ENCODE assay signal across 21 cellular contexts in the genomic region with DNA sequence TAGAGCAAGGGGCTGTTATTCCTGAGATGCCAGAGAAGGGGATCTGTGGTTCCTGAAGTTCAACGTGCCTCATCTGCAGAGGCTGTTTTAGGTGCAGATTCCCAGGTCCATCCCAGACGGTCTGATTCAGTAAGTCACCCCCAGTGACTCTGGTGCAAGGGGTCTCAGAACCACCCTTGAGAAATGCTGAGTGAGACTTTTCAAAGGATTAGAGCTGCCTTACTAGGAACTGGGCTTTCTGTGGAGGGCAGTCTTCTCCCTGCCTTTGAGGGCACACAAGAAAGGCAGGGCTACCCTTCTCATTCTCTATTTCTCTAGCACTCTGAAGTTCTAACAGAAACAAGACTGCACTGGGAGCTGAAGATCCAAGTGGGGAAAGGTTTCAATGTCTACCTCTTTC.
DNase-seq lines count a peak whose midpoint lies in the region; ATAC-seq, FAIRE-seq and TF ChIP-seq lines count a peak whose summit lies in the region.
"Had no signal": no experiment of that assay in that cellular context is flagged by ENCODE, and none has a peak within 500 bp of the region (broad histone marks: within the 10 kb centered on the region; RNA-seq: fewer than 3 reads in every experiment).

No MANE protein-coding gene starts in this region.

- H3K27ac Mint-ChIP-seq in activated CD8-positive, alpha-beta T cell treated with anti-CD3 and anti-CD28 coated beads, Interleukin-2, amount 10 ng/mL, durations not matched to agents 7 days and 5 days: no peak overlapping the region
- no peak overlapping the region for H3K27ac Mint-ChIP-seq in activated CD8-positive, alpha-beta T cell treated with anti-CD3 and anti-CD28 coated beads for 36 hours
- H3K27ac Mint-ChIP-seq: CD4-positive, alpha-beta memory T cell; HFFc6 had no signal

- 31% methylated on average over 2 of the region's 2 CpGs; no CpG with 5 or more reads in 1 of the 2 experiments for WGBS in IMR-90 (ENCODE audit: extremely low coverage in 2 of 2, insufficient read length in 1 of 2), 2 experiments
- 0% methylated on average over 2 of the region's 2 CpGs for WGBS in K562 (ENCODE audit: insufficient coverage, low coverage, missing lambda C conversion rate)

- no peak overlapping the region for H4K8ac ChIP-seq in IMR-90 (ENCODE audit: low read depth in 2 of 2, low read length in 2 of 2)

- H3K4me1 ChIP-seq in IMR-90 (ENCODE audit: control insufficient read depth, insufficient read depth, low read length) (no peaks in the 10 kb centered on the region), K562 (replicated peaks in 1 of 2; ENCODE audit: control insufficient read depth in 2 of 2, insufficient read depth in 2 of 2, low read length in 2 of 2) (peaks cover 0 to 16% of the 10 kb centered on the region in 2 experiments; a peak in 2 of 5 replicates)
- H3K4me1 ChIP-seq: HAP-1 had no signal

- no peaks in the 10 kb centered on the region for H3K9me3 Mint-ChIP-seq in activated CD8-positive, alpha-beta T cell treated with anti-CD3 and anti-CD28 coated beads, Interleukin-2, amount 10 ng/mL, durations not matched to agents 7 days and 5 days (ENCODE audit: insufficient read depth)
- H3K9me3 Mint-ChIP-seq in activated CD8-positive, alpha-beta T cell treated with anti-CD3 and anti-CD28 coated beads for 36 hours: no peaks in the 10 kb centered on the region
- H3K9me3 Mint-ChIP-seq: CD4-positive, alpha-beta memory T cell; HFFc6 had no signal

- no peak overlapping the region for H3K23ac ChIP-seq in IMR-90 (ENCODE audit: low read depth, low read length)

- peaks cover 4% of the 10 kb centered on the region for H3K27me3 Mint-ChIP-seq in activated CD8-positive, alpha-beta T cell treated with anti-CD3 and anti-CD28 coated beads, Interleukin-2, amount 10 ng/mL, durations not matched to agents 7 days and 5 days (ENCODE audit: low read depth)
- peaks cover 2% of the 10 kb centered on the region for H3K27me3 Mint-ChIP-seq in activated CD8-positive, alpha-beta T cell treated with anti-CD3 and anti-CD28 coated beads for 36 hours

- FAIRE-seq in K562 (lab: Jason Lieb, UNC): no peak
- FAIRE-seq: A204.1, G401.6, GM12892, H54 had no signal

- H2BK20ac ChIP-seq in IMR-90 (ENCODE audit: low read depth, low read length): no peak overlapping the region

- no peak overlapping the region for H2AK5ac ChIP-seq in IMR-90 (ENCODE audit: low read depth, low read length)

- no peaks in the 10 kb centered on the region for H3K79me1 ChIP-seq in IMR-90 (ENCODE audit: low read depth in 1 of 2, low read length in 2 of 2)

- H3K56ac ChIP-seq in IMR-90 (ENCODE audit: extremely low read depth, insufficient read depth, low read length): no peak overlapping the region

- H4K5ac ChIP-seq in IMR-90 (ENCODE audit: low read depth, low read length): no peak overlapping the region

- no peak for TF ChIP-seq EP300 in K562 (IDR thresholded peaks at IDR 0.05; ENCODE audit: low read length)

- H4K20me1 ChIP-seq in IMR-90 (ENCODE audit: insufficient read depth, low read length) (no peaks in the 10 kb centered on the region), K562 (replicated peaks; ENCODE audit: control insufficient read depth, insufficient read depth, low read length) (0 out of 2 replicates have a peak, but pooled peaks cover 4% of the 10 kb centered on the region)

- TF ChIP-seq CTCF in activated CD8-positive, alpha-beta T cell treated with anti-CD3 and anti-CD28 coated beads for 36 hours (IDR thresholded peaks at IDR 0.05): no peak
- TF ChIP-seq CTCF in IMR-90 (conservative IDR thresholded peaks at IDR 0.05; ENCODE audit: low read depth, low read length) (no peak), K562 (IDR thresholded peaks at IDR 0.05 in 2 of 3, conservative IDR thresholded peaks at IDR 0.05 in 1 of 3; ENCODE audit: insufficient read depth in 2 of 3, low read depth in 1 of 3, low read length in 3 of 3) (no peak), coronary artery (IDR thresholded peaks at IDR 0.05) (no peak)

- H2AK9ac ChIP-seq in IMR-90 (replicated peaks; ENCODE audit: low read depth, low read length, poor library complexity): no peak overlapping the region

- TF ChIP-seq POLR2A in IMR-90 (IDR thresholded peaks at IDR 0.05; ENCODE audit: low read depth, low read length) (no peak), K562 (conservative IDR thresholded peaks at IDR 0.05) (no peak)

- H2AFZ ChIP-seq in IMR-90 (replicated peaks; ENCODE audit: low read length, poor library complexity) (no peak overlapping the region), K562 (ENCODE audit: low read depth, low read length) (no peak overlapping the region)

- H3K27me3 ChIP-seq in IMR-90 (ENCODE audit: control insufficient read depth, insufficient read depth, low read length) (peaks cover 20% of the 10 kb centered on the region), K562 (ENCODE audit: control insufficient read depth in 2 of 2, insufficient read depth in 2 of 2, low read length in 2 of 2) (peaks cover 3 to 10% of the 10 kb centered on the region in 2 experiments; a peak in 3 of 5 replicates)

- POLR2A ChIA-PET in activated CD8-positive, alpha-beta T cell treated with anti-CD3 and anti-CD28 coated beads, Interleukin-2, amount 10 ng/mL, durations not matched to agents 7 days and 5 days (lab: Charles Lee): no interaction called here
- POLR2A ChIA-PET in activated CD8-positive, alpha-beta T cell treated with anti-CD3 and anti-CD28 coated beads for 36 hours (lab: Charles Lee): no interaction called here
- POLR2A ChIA-PET in IMR-90 (lab: Charles Lee; ENCODE audit: unreplicated experiment) (no interaction called here), K562 (lab: Yijun Ruan, JAX) (no interaction called here)

- DNase-seq in activated CD8-positive, alpha-beta T cell treated with anti-CD3 and anti-CD28 coated beads, Interleukin-2, amount 10 ng/mL, durations not matched to agents 7 days and 5 days: peak; percentile 6
- DNase-seq in activated CD8-positive, alpha-beta T cell treated with anti-CD3 and anti-CD28 coated beads for 36 hours: no peak
- DNase-seq in IMR-90: no peak
- no peak for DNase-seq in K562 (ENCODE audit: extremely low read depth in 1 of 4, low spot score in 3 of 4)
- no peak for DNase-seq in RPMI8226
- DNase-seq in coronary artery (ENCODE audit: low spot score): no peak
- DNase-seq: ACHN; C1 segment of cervical spinal cord; Calu3; CD4-positive, alpha-beta memory T cell; COR-L47; DMS53; DMS79 treated with DMSO at 0.1 percent for 48 hours; GOT3; HFFc6 had no signal

- H3K79me2 ChIP-seq in K562 (ENCODE audit: control insufficient read depth, insufficient read depth, low read length): no peaks in the 10 kb centered on the region

- H3K4me1 Mint-ChIP-seq in activated CD8-positive, alpha-beta T cell treated with anti-CD3 and anti-CD28 coated beads, Interleukin-2, amount 10 ng/mL, durations not matched to agents 7 days and 5 days (ENCODE audit: low read depth): peaks cover 3% of the 10 kb centered on the region
- H3K4me1 Mint-ChIP-seq in activated CD8-positive, alpha-beta T cell treated with anti-CD3 and anti-CD28 coated beads for 36 hours (ENCODE audit: low read depth): no peaks in the 10 kb centered on the region
- H3K4me1 Mint-ChIP-seq: CD4-positive, alpha-beta memory T cell had no signal

- dilution Hi-C loops in IMR-90 (cut with HindIII; ENCODE audit: low sequenced_read_pairs, unreplicated experiment): no loop called here

- no peaks in the 10 kb centered on the region for H3K36me3 Mint-ChIP-seq in activated CD8-positive, alpha-beta T cell treated with anti-CD3 and anti-CD28 coated beads, Interleukin-2, amount 10 ng/mL, durations not matched to agents 7 days and 5 days (ENCODE audit: low read depth)
- H3K36me3 Mint-ChIP-seq in activated CD8-positive, alpha-beta T cell treated with anti-CD3 and anti-CD28 coated beads for 36 hours (ENCODE audit: low read depth): no peaks in the 10 kb centered on the region
- H3K36me3 Mint-ChIP-seq: CD4-positive, alpha-beta memory T cell had no signal

- H3K27ac ChIP-seq in IMR-90 (ENCODE audit: insufficient read depth, low read length) (no peak overlapping the region), K562 (ENCODE audit: extremely low read depth, low read depth, low read length) (no peak overlapping the region), coronary artery (no peak overlapping the region)
- H3K27ac ChIP-seq: 22Rv1 had no signal

- H3K9ac ChIP-seq in IMR-90 (ENCODE audit: low read depth, low read length): no peak overlapping the region
- no peak overlapping the region for H3K9ac ChIP-seq in K562 (ENCODE audit: insufficient read depth in 1 of 2, low read depth in 2 of 2, low read length in 2 of 2)

- no peak overlapping the region for H3K4ac ChIP-seq in IMR-90 (ENCODE audit: low read depth, low read length)

- H3K9me1 ChIP-seq in IMR-90 (ENCODE audit: insufficient read depth, low read length): no peaks in the 10 kb centered on the region
- H3K9me1 ChIP-seq in K562 (ENCODE audit: control insufficient read depth, insufficient read depth, low read length): no peaks in the 10 kb centered on the region

- CTCF ChIA-PET in activated CD8-positive, alpha-beta T cell treated with anti-CD3 and anti-CD28 coated beads, Interleukin-2, amount 10 ng/mL, durations not matched to agents 7 days and 5 days (lab: Charles Lee): no interaction called here
- CTCF ChIA-PET in activated CD8-positive, alpha-beta T cell treated with anti-CD3 and anti-CD28 coated beads for 36 hours (lab: Charles Lee): interaction anchor here (1.2 kb wide), 1 partner anchor 100 kb away, joined by 3 read pairs; no protein-coding TSS in a partner anchor
- CTCF ChIA-PET in IMR-90 (lab: Yijun Ruan, JAX): no interaction called here
- CTCF ChIA-PET in K562 (lab: Yijun Ruan, JAX; ENCODE audit: low intra/inter-chr PET ratio): no interaction called here

- intact Hi-C loops in activated CD8-positive, alpha-beta T cell treated with anti-CD3 and anti-CD28 coated beads for 36 hours (cut with micrococcal nuclease): loop anchor here (10.0 kb wide), 2 partner anchors 433 to 643 kb away; no protein-coding TSS in a partner anchor
- intact Hi-C loops in IMR-90 (cut with micrococcal nuclease): loop anchor here (5.0 kb wide), 1 partner anchor 490 kb away; no protein-coding TSS in a partner anchor
- intact Hi-C loops in K562 (cut with micrococcal nuclease): loop anchor here (5.0 kb wide), 1 partner anchor 495 kb away; no protein-coding TSS in a partner anchor

- H3K9me3 ChIP-seq in IMR-90 (ENCODE audit: control insufficient read depth, insufficient read depth, low read length) (no peaks in the 10 kb centered on the region), K562 (replicated peaks; ENCODE audit: control insufficient read depth, insufficient read depth, low read depth, low read length) (no peaks in the 10 kb centered on the region)
- H3K9me3 ChIP-seq: HAP-1 had no signal

- H3K4me3 ChIP-seq in IMR-90 (ENCODE audit: insufficient read depth, low read depth, low read length) (no peak overlapping the region), K562 (no peak overlapping the region), coronary artery (no peak overlapping the region)
- H3K4me3 ChIP-seq: HAP-1 had no signal

- H3K36me3 ChIP-seq in IMR-90 (ENCODE audit: control insufficient read depth, insufficient read depth, low read length): no peaks in the 10 kb centered on the region
- H3K36me3 ChIP-seq in K562 (ENCODE audit: control insufficient read depth, insufficient read depth, low read length): no peaks in the 10 kb centered on the region
- H3K36me3 ChIP-seq: HAP-1 had no signal

- H3K4me3 Mint-ChIP-seq in activated CD8-positive, alpha-beta T cell treated with anti-CD3 and anti-CD28 coated beads, Interleukin-2, amount 10 ng/mL, durations not matched to agents 7 days and 5 days: no peak overlapping the region
- no peak overlapping the region for H3K4me3 Mint-ChIP-seq in activated CD8-positive, alpha-beta T cell treated with anti-CD3 and anti-CD28 coated beads for 36 hours
- H3K4me3 Mint-ChIP-seq: CD4-positive, alpha-beta memory T cell; HFFc6 had no signal

- no peak overlapping the region for H2BK5ac ChIP-seq in IMR-90 (ENCODE audit: low read depth, low read length, poor library complexity, severe bottlenecking)

- no peak overlapping the region for H2BK15ac ChIP-seq in IMR-90 (ENCODE audit: low read depth, low read length)

- no peak for ATAC-seq in activated CD8-positive, alpha-beta T cell treated with anti-CD3 and anti-CD28 coated beads, Interleukin-2, amount 10 ng/mL, durations not matched to agents 7 days and 5 days
- ATAC-seq in activated CD8-positive, alpha-beta T cell treated with anti-CD3 and anti-CD28 coated beads for 36 hours: no peak
- ATAC-seq in IMR-90 (ENCODE audit: low read depth): no peak
- no peak for ATAC-seq in K562

- no peak overlapping the region for H3K18ac ChIP-seq in IMR-90 (ENCODE audit: low read depth, low read length)

- BruUV-seq in IMR-90 (replicated peaks; lab: Mats Ljungman, UMichigan) (no TSS peak), K562 (replicated peaks; lab: Mats Ljungman, UMichigan) (no TSS peak)

- no peak overlapping the region for H3K14ac ChIP-seq in IMR-90 (replicated peaks; ENCODE audit: low read depth, low read length)

- no peak overlapping the region for H2BK120ac ChIP-seq in IMR-90 (ENCODE audit: low read depth, low read length)

- in situ Hi-C loops in IMR-90 (cut with MboI; ENCODE audit: low sequenced_read_pairs): no loop called here
- in situ Hi-C loops in K562 (cut with MboI): no loop called here

- H3K4me2 ChIP-seq in IMR-90 (ENCODE audit: low read depth, low read length) (no peak overlapping the region), K562 (ENCODE audit: insufficient read depth, low read length) (no peak overlapping the region)

- no peak for TF ChIP-seq RAD21 in IMR-90 (IDR thresholded peaks at IDR 0.05; ENCODE audit: low read length)
- TF ChIP-seq RAD21 in K562 (CRISPR knock-in tag; conservative IDR thresholded peaks at IDR 0.05 in 1 of 2, IDR thresholded peaks at IDR 0.05 in 1 of 2): no peak

- no peak overlapping the region for H4K91ac ChIP-seq in IMR-90 (ENCODE audit: insufficient read depth, low read depth, low read length)
